27 cellular contexts compared by ENCODE assay signal in the genomic region with DNA sequence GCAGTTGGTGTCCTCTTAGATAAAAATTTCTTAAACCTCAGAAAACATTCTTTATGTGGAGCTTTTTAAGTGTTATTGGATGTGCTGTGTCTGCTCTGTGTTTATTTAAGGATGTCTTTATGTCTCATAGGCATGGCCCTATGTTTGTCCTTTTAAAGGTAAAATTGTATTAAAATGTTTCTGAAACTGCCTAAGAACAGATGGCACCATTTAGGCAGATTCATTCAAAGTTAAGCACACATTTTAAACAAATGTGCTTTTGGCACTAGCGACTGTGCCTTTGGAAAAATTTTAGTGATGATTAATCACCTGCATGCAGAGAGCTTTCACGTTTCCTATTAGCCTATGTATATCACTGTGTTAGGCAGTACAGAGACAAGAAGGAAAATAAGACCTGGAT.
DNase-seq lines count a peak whose midpoint lies in the region; ATAC-seq and TF ChIP-seq lines count a peak whose summit lies in the region.
"Had no signal": no experiment of that assay in that cellular context is flagged by ENCODE, and none has a peak within 500 bp of the region (broad histone marks: within the 10 kb centered on the region; RNA-seq: fewer than 3 reads in every experiment).

No MANE protein-coding gene starts in this region.

- in situ Hi-C loops in mammary epithelial cell (cut with MboI; ENCODE audit: low sequenced_read_pairs in 2 of 2), result no loop called here

- H3K27ac Mint-ChIP-seq in activated T-cell treated with anti-CD3 and anti-CD28 coated beads, Interleukin-2, amount 50 U/mL, for 72 hours, result no peak overlapping the region
- H3K27ac Mint-ChIP-seq: activated naive CD8-positive, alpha-beta T cell; naive thymus-derived CD8-positive, alpha-beta T cell had no signal

- H3K4me3 ChIP-seq in smooth muscle cell (no peak overlapping the region), MG63 (no peak overlapping the region), mammary epithelial cell (replicated peaks in 1 of 3; ENCODE audit: insufficient read depth in 1 of 3, low read depth in 2 of 3, low read length in 3 of 3) (no peak overlapping the region)
- H3K4me3 ChIP-seq: BLaER1 treated with 17β-estradiol and CSF1 and Interleukin-3, amounts not matched to agents 10 nM and 100 nM; body of pancreas had no signal

- peaks cover 11% of the 10 kb centered on the region for H3K27me3 Mint-ChIP-seq in activated T-cell treated with anti-CD3 and anti-CD28 coated beads, Interleukin-2, amount 50 U/mL, for 72 hours (ENCODE audit: low read depth)

- H4K20me1 ChIP-seq in smooth muscle cell (ENCODE audit: low read depth) (no peaks in the 10 kb centered on the region), mammary epithelial cell (ENCODE audit: insufficient read depth, low read length) (no peaks in the 10 kb centered on the region)
- H4K20me1 ChIP-seq: BLaER1 treated with 17β-estradiol and CSF1 and Interleukin-3, amounts not matched to agents 10 nM and 100 nM had no signal

- no TSS peak for BruUV-seq in mammary epithelial cell (replicated peaks; lab: Mats Ljungman, UMichigan)

- H3K4me2 ChIP-seq in smooth muscle cell (no peak overlapping the region), mammary epithelial cell (ENCODE audit: insufficient read depth, low read depth, low read length) (no peak overlapping the region)
- H3K4me2 ChIP-seq: BLaER1 treated with 17β-estradiol and CSF1 and Interleukin-3, amounts not matched to agents 10 nM and 100 nM had no signal

- H3K4me3 Mint-ChIP-seq in activated T-cell treated with anti-CD3 and anti-CD28 coated beads, Interleukin-2, amount 50 U/mL, for 72 hours, result no peak overlapping the region
- H3K4me3 Mint-ChIP-seq: activated naive CD8-positive, alpha-beta T cell; naive thymus-derived CD8-positive, alpha-beta T cell had no signal

- ATAC-seq in activated T-cell treated with anti-CD3 and anti-CD28 coated beads, Interleukin-2, amount 50 U/mL, for 72 hours (replicated peaks in 1 of 2), result no peak
- ATAC-seq: body of pancreas; left ventricle myocardium superior; naive thymus-derived CD8-positive, alpha-beta T cell had no signal

- H3K4me1 ChIP-seq in smooth muscle cell (ENCODE audit: low read depth) (no peaks in the 10 kb centered on the region), mammary epithelial cell (ENCODE audit: insufficient read depth, low read length) (no peaks in the 10 kb centered on the region)
- H3K4me1 ChIP-seq: BLaER1 treated with 17β-estradiol and CSF1 and Interleukin-3, amounts not matched to agents 10 nM and 100 nM; body of pancreas had no signal

- no peaks in the 10 kb centered on the region for H3K36me3 Mint-ChIP-seq in activated T-cell treated with anti-CD3 and anti-CD28 coated beads, Interleukin-2, amount 50 U/mL, for 72 hours (ENCODE audit: insufficient read depth in 2 of 2)
- H3K36me3 Mint-ChIP-seq: activated naive CD8-positive, alpha-beta T cell; naive thymus-derived CD8-positive, alpha-beta T cell had no signal

- H3K79me2 ChIP-seq in smooth muscle cell (ENCODE audit: low read depth) (no peaks in the 10 kb centered on the region), mammary epithelial cell (ENCODE audit: insufficient read depth, low read length) (no peaks in the 10 kb centered on the region)

- H2AFZ ChIP-seq in smooth muscle cell (ENCODE audit: low read depth) (no peak overlapping the region), mammary epithelial cell (ENCODE audit: low read depth, low read length) (no peak overlapping the region)

- no peaks in the 10 kb centered on the region for H3F3A ChIP-seq in smooth muscle cell (ENCODE audit: low read depth)

- 53% methylated on average over 2 of the region's 2 CpGs for WGBS in smooth muscle cell (ENCODE audit: low lambda C conversion rate)
- 11% methylated on average over 2 of the region's 2 CpGs for WGBS in mammary epithelial cell (ENCODE audit: low coverage, missing lambda C conversion rate)

- H3K36me3 ChIP-seq in smooth muscle cell (ENCODE audit: low read depth) (no peaks in the 10 kb centered on the region), MG63 (no peaks in the 10 kb centered on the region), mammary epithelial cell (ENCODE audit: insufficient read depth, low read length) (no peaks in the 10 kb centered on the region)
- H3K36me3 ChIP-seq: BLaER1 treated with 17β-estradiol and CSF1 and Interleukin-3, amounts not matched to agents 10 nM and 100 nM; WERI-Rb-1 had no signal

- DNase-seq in NCI-H2081 (lab: John Stamatoyannopoulos, UW), result peak; percentile 7 to 44
- no peak for DNase-seq in NCI-H2081 treated with DMSO at 0.1 percent for 48 hours (lab: John Stamatoyannopoulos, UW)
- DNase-seq in NCI-H446 treated with DMSO at 0.1 percent for 48 hours (lab: John Stamatoyannopoulos, UW), result peak; percentile 84
- DNase-seq in epidermal melanocyte (ENCODE audit: insufficient read length, low spot score), result peak; percentile 43
- DNase-seq in smooth muscle cell (lab: John Stamatoyannopoulos, UW; ENCODE audit: unreplicated experiment), result no peak
- no peak for DNase-seq in activated T-cell treated with anti-CD3 and anti-CD28 coated beads, Interleukin-2, amount 50 U/mL, for 72 hours
- DNase-seq in MG63, result no peak
- no peak for DNase-seq in mammary epithelial cell
- DNase-seq: 8988T; body of pancreas; COR-L47; DMS79 treated with DMSO at 0.1 percent for 48 hours; foreskin melanocyte; HCEC 1CT; hypothalamus; IMR-90; left ventricle myocardium superior; midbrain; naive thymus-derived CD8-positive, alpha-beta T cell; NCI-H1417 treated with DMSO at 0.1 percent for 48 hours; NCI-H69; occipital lobe; substantia nigra; T-helper 9 cell; WERI-Rb-1 had no signal

- H3K9me3 ChIP-seq in smooth muscle cell (replicated peaks; ENCODE audit: low read depth) (no peaks in the 10 kb centered on the region), MG63 (no peaks in the 10 kb centered on the region), mammary epithelial cell (replicated peaks; ENCODE audit: insufficient read depth, low read length) (no peaks in the 10 kb centered on the region)
- H3K9me3 ChIP-seq: BLaER1 treated with 17β-estradiol and CSF1 and Interleukin-3, amounts not matched to agents 10 nM and 100 nM; body of pancreas had no signal

- peak overlapping the region; percentile 44 for H3K27ac ChIP-seq in smooth muscle cell (ENCODE audit: low read depth)
- no peak overlapping the region for H3K27ac ChIP-seq in mammary epithelial cell (ENCODE audit: insufficient read depth, low read depth, low read length)
- H3K27ac ChIP-seq: BLaER1 treated with 17β-estradiol and CSF1 and Interleukin-3, amounts not matched to agents 10 nM and 100 nM; body of pancreas; WERI-Rb-1 had no signal

- H3K9ac ChIP-seq in smooth muscle cell (ENCODE audit: low read depth), result no peak overlapping the region
- no peak overlapping the region for H3K9ac ChIP-seq in mammary epithelial cell (ENCODE audit: insufficient read depth, low read length)
- H3K9ac ChIP-seq: BLaER1 treated with 17β-estradiol and CSF1 and Interleukin-3, amounts not matched to agents 10 nM and 100 nM had no signal

- H3K27me3 ChIP-seq in smooth muscle cell (ENCODE audit: low read depth), result no peaks in the 10 kb centered on the region
- no peaks in the 10 kb centered on the region for H3K27me3 ChIP-seq in MG63
- peaks cover 3% of the 10 kb centered on the region for H3K27me3 ChIP-seq in mammary epithelial cell (ENCODE audit: insufficient read depth, low read length)
- H3K27me3 ChIP-seq: BLaER1 treated with 17β-estradiol and CSF1 and Interleukin-3, amounts not matched to agents 10 nM and 100 nM; body of pancreas had no signal

- no peaks in the 10 kb centered on the region for H3K9me3 Mint-ChIP-seq in activated T-cell treated with anti-CD3 and anti-CD28 coated beads, Interleukin-2, amount 50 U/mL, for 72 hours

- dilution Hi-C loops in mammary epithelial cell (cut with HindIII; ENCODE audit: low sequenced_read_pairs), result no loop called here

- H3K4me1 Mint-ChIP-seq in activated T-cell treated with anti-CD3 and anti-CD28 coated beads, Interleukin-2, amount 50 U/mL, for 72 hours (ENCODE audit: low read depth), result no peaks in the 10 kb centered on the region
- H3K4me1 Mint-ChIP-seq: naive thymus-derived CD8-positive, alpha-beta T cell had no signal

- no peak for TF ChIP-seq CTCF in smooth muscle cell (IDR thresholded peaks at IDR 0.05; ENCODE audit: borderline replicate concordance, insufficient read depth, poor library complexity, severe bottlenecking)
- TF ChIP-seq CTCF in mammary epithelial cell (conservative IDR thresholded peaks at IDR 0.05 in 1 of 2, IDR thresholded peaks at IDR 0.05 in 1 of 2; ENCODE audit: extremely low read depth in 1 of 2, insufficient read depth in 1 of 2, low read depth in 1 of 2, low read length in 2 of 2), result no peak

- intact Hi-C loops in mammary epithelial cell (cut with micrococcal nuclease), result no loop called here

- CTCF ChIA-PET in mammary epithelial cell (lab: Charles Lee; ENCODE audit: low non-redundant PET), result no interaction called here

Comparison
In these comparisons a context has a peak if more than half of its experiments do, and no peak if none do; other contexts are left out.
1. DNase-seq: peak in NCI-H2081 (2 of 2), NCI-H446 treated with DMSO at 0.1 percent for 48 hours (single experiment) and epidermal melanocyte (single experiment); none in NCI-H2081 treated with DMSO at 0.1 percent for 48 hours (single experiment), smooth muscle cell (single experiment), activated T-cell treated with anti-CD3 and anti-CD28 coated beads, Interleukin-2, amount 50 U/mL, for 72 hours (0 of 2), MG63 (single experiment) and mammary epithelial cell (single experiment).